In genomic region chr1:238469146-238469601, GRCh38 we compare ENCODE assay signal across 1 cellular context.
TF ChIP-seq lines count a peak whose summit lies in the region.

No MANE protein-coding gene starts in this region.

TF ChIP-seq in liver, 16 proteins besides CTCF, POLR2A, EP300 and RAD21 (continued from another document):
- TF ChIP-seq ATF3 (IDR thresholded peaks at IDR 0.05), result no peak
- TF ChIP-seq TAF1 (conservative IDR thresholded peaks at IDR 0.05), result no peak
- TF ChIP-seq FOXA2 (IDR thresholded peaks at IDR 0.05), result no peak
- no peak for TF ChIP-seq HNF4A (conservative IDR thresholded peaks at IDR 0.05)
- no peak for TF ChIP-seq REST (IDR thresholded peaks at IDR 0.05)
TF ChIP-seq in liver: peak in this region for 0.
